21 cellular contexts compared by ENCODE assay signal in the genomic region with DNA sequence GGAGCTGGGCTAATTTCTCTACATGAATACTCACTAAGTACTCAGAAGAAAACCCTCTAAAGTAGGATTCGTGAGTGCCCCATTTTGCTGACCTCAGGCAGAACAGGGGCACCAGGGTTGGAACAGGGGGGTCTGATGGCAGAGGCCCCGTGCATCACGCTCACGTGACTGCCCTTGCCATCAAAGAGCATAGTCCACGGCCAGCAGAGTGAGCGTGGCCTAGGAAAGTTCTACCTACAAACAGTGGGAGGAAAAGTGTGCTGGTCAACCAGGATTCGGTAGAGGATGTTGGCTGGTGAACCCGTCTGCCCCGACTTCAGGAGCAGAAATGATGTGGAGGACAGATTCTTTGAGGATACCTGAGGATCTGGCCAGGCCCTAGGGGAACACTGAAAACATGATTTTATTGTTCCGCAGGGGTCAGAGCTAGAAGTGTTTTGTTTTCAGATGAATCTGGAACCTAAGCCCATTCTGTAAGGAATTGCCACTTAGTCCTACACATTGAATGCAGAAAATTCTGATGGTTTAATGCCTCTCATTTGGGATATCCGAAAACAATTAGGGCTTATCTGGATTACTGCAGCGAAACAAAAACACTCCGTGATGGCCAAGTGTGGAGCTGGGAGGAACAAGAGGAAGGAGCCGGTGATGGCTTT.
DNase-seq lines count a peak whose midpoint lies in the region; TF ChIP-seq lines count a peak whose summit lies in the region.
"Had no signal": no experiment of that assay in that cellular context is flagged by ENCODE, and none has a peak within 500 bp of the region (broad histone marks: within the 10 kb centered on the region; RNA-seq: fewer than 3 reads in every experiment).

No MANE protein-coding gene starts in this region.

- intact Hi-C loops in activated T-helper 1 cell treated with anti-CD3 and anti-CD28 coated beads, Interleukin-12 subunit alpha, Interleukin-12 subunit beta, Interleukin-2, Interleukin-4 antibody, amounts not matched to agents 30 ng/mL and 10 ng/mL and 1 ng/mL, durations not matched to agents 14 hours and 24 hours and 36 hours (cut with micrococcal nuclease), result no loop called here

- H3K79me1 ChIP-seq in trophoblast cell (ENCODE audit: low read length), result no peaks in the 10 kb centered on the region

- H3K27ac ChIP-seq in hepatocyte (peak overlapping the region; percentile 97), trophoblast cell (ENCODE audit: low read depth, low read length) (no peak overlapping the region)
- H3K27ac ChIP-seq: heart left ventricle, lower lobe of right lung, suprapubic skin had no signal

- H3K4me3 Mint-ChIP-seq in activated T-helper 1 cell treated with anti-CD3 and anti-CD28 coated beads, Interleukin-12 subunit alpha, Interleukin-12 subunit beta, Interleukin-2, Interleukin-4 antibody, amounts not matched to agents 30 ng/mL and 10 ng/mL and 1 ng/mL, durations not matched to agents 14 hours and 24 hours and 36 hours, result no peak overlapping the region
- H3K4me3 Mint-ChIP-seq: natural killer cell had no signal

- H4K20me1 ChIP-seq in hepatocyte (ENCODE audit: insufficient read depth, poor library complexity, severe bottlenecking), result no peaks in the 10 kb centered on the region

- no peak overlapping the region for H3K23ac ChIP-seq in trophoblast cell (ENCODE audit: low read length)

- DNase-seq in HK-2 (ENCODE audit: unreplicated experiment) (peak; percentile 9), SW480 (ENCODE audit: low spot score) (peak; percentile 33), hepatocyte (ENCODE audit: low spot score) (no peak), trophoblast cell (no peak), AG08395 (ENCODE audit: low spot score) (no peak), MV-4-11 (lab: John Stamatoyannopoulos, UW) (no peak), HEK293T (ENCODE audit: extremely low spot score) (no peak)
- DNase-seq in activated T-helper 1 cell treated with anti-CD3 and anti-CD28 coated beads, Interleukin-12 subunit alpha, Interleukin-12 subunit beta, Interleukin-2, Interleukin-4 antibody, amounts not matched to agents 30 ng/mL and 10 ng/mL and 1 ng/mL, durations not matched to agents 14 hours and 24 hours and 36 hours (ENCODE audit: low spot score), result no peak
- DNase-seq: activated CD4-positive, alpha-beta T cell treated with anti-CD3 and anti-CD28 coated beads for 4 hours; activated naive CD4-positive, alpha-beta T cell; anterior cingulate cortex; cerebellar nuclear complex; effector memory CD4-positive, alpha-beta T cell; heart left ventricle; KBM-7; lower lobe of right lung; natural killer cell; NCI-H2029; stimulated activated CD8-positive, alpha-beta memory T cell treated with anti-CD3 and anti-CD28 coated beads, Interleukin-4, amount 100 ng/mL, for 48 hours had no signal

- H3K4me1 Mint-ChIP-seq in activated T-helper 1 cell treated with anti-CD3 and anti-CD28 coated beads, Interleukin-12 subunit alpha, Interleukin-12 subunit beta, Interleukin-2, Interleukin-4 antibody, amounts not matched to agents 30 ng/mL and 10 ng/mL and 1 ng/mL, durations not matched to agents 14 hours and 24 hours and 36 hours (ENCODE audit: low read depth), result no peaks in the 10 kb centered on the region
- H3K4me1 Mint-ChIP-seq: natural killer cell had no signal

- no peak overlapping the region for H2BK5ac ChIP-seq in trophoblast cell (ENCODE audit: low read depth, low read length, poor library complexity)

- no peaks in the 10 kb centered on the region for H3K36me3 Mint-ChIP-seq in activated T-helper 1 cell treated with anti-CD3 and anti-CD28 coated beads, Interleukin-12 subunit alpha, Interleukin-12 subunit beta, Interleukin-2, Interleukin-4 antibody, amounts not matched to agents 30 ng/mL and 10 ng/mL and 1 ng/mL, durations not matched to agents 14 hours and 24 hours and 36 hours (ENCODE audit: low read depth)
- H3K36me3 Mint-ChIP-seq: natural killer cell had no signal

- no peak overlapping the region for H3K14ac ChIP-seq in trophoblast cell (ENCODE audit: low read length)

- H3K27me3 Mint-ChIP-seq in activated T-helper 1 cell treated with anti-CD3 and anti-CD28 coated beads, Interleukin-12 subunit alpha, Interleukin-12 subunit beta, Interleukin-2, Interleukin-4 antibody, amounts not matched to agents 30 ng/mL and 10 ng/mL and 1 ng/mL, durations not matched to agents 14 hours and 24 hours and 36 hours (ENCODE audit: insufficient read depth), result peaks cover 3% of the 10 kb centered on the region

- H4K91ac ChIP-seq in trophoblast cell (ENCODE audit: low read depth, low read length), result no peak overlapping the region

- no peak overlapping the region for H2BK120ac ChIP-seq in trophoblast cell (ENCODE audit: insufficient read depth, low read length, poor library complexity)

- no peaks in the 10 kb centered on the region for H3K9me3 ChIP-seq in hepatocyte (ENCODE audit: low read depth)
- H3K9me3 ChIP-seq in trophoblast cell (ENCODE audit: insufficient read depth, low read depth, low read length), result peaks cover 15% of the 10 kb centered on the region
- H3K9me3 ChIP-seq: lower lobe of right lung, suprapubic skin had no signal

- H3K4me3 ChIP-seq in hepatocyte (no peak overlapping the region), trophoblast cell (ENCODE audit: low read depth, low read length) (no peak overlapping the region)
- H3K4me3 ChIP-seq: heart left ventricle, lower lobe of right lung, suprapubic skin had no signal

- no peak overlapping the region for H4K8ac ChIP-seq in trophoblast cell (ENCODE audit: low read depth, low read length)

- no peak overlapping the region for H3K27ac Mint-ChIP-seq in activated T-helper 1 cell treated with anti-CD3 and anti-CD28 coated beads, Interleukin-12 subunit alpha, Interleukin-12 subunit beta, Interleukin-2, Interleukin-4 antibody, amounts not matched to agents 30 ng/mL and 10 ng/mL and 1 ng/mL, durations not matched to agents 14 hours and 24 hours and 36 hours
- H3K27ac Mint-ChIP-seq: natural killer cell, progenitor cell of endocrine pancreas had no signal

- H2AFZ ChIP-seq in hepatocyte (no peak overlapping the region), trophoblast cell (ENCODE audit: insufficient read depth, low read length, poor library complexity) (no peak overlapping the region)

- no peaks in the 10 kb centered on the region for H3K9me3 Mint-ChIP-seq in activated T-helper 1 cell treated with anti-CD3 and anti-CD28 coated beads, Interleukin-12 subunit alpha, Interleukin-12 subunit beta, Interleukin-2, Interleukin-4 antibody, amounts not matched to agents 30 ng/mL and 10 ng/mL and 1 ng/mL, durations not matched to agents 14 hours and 24 hours and 36 hours

- H3K4me2 ChIP-seq in hepatocyte (no peak overlapping the region), trophoblast cell (ENCODE audit: low read length) (peak overlapping the region; percentile 10)

- no peak overlapping the region for H4K12ac ChIP-seq in trophoblast cell (ENCODE audit: low read depth, low read length)

- POLR2A ChIA-PET in HEK293T (lab: Yijun Ruan, JAX), result no interaction called here

- H2BK12ac ChIP-seq in trophoblast cell (ENCODE audit: low read length), result no peak overlapping the region

- H2AK5ac ChIP-seq in trophoblast cell (ENCODE audit: low read length), result no peak overlapping the region

- H3K9me2 ChIP-seq in hepatocyte (replicated peaks; ENCODE audit: insufficient read depth), result no peaks in the 10 kb centered on the region

- H3K79me2 ChIP-seq in hepatocyte (no peaks in the 10 kb centered on the region), trophoblast cell (ENCODE audit: control insufficient read depth, insufficient read depth, low read length, poor library complexity) (no peaks in the 10 kb centered on the region)

- 87% methylated on average over 14 of the region's 14 CpGs for WGBS in hepatocyte (ENCODE audit: low lambda C conversion rate, missing lambda C conversion rate)
- WGBS in trophoblast cell (ENCODE audit: extremely low coverage, insufficient coverage, insufficient read length), result no CpG with 5 or more reads among the region's 14 CpGs

- H3K18ac ChIP-seq in trophoblast cell (ENCODE audit: low read length), result no peak overlapping the region

- no peak overlapping the region for H3K9ac ChIP-seq in trophoblast cell (ENCODE audit: low read length)

- no peak for TF ChIP-seq CTCF in hepatocyte (IDR thresholded peaks at IDR 0.05; ENCODE audit: poor library complexity)

- H3K27me3 ChIP-seq in hepatocyte (no peaks in the 10 kb centered on the region), trophoblast cell (ENCODE audit: insufficient read depth, low read length) (no peaks in the 10 kb centered on the region)
- H3K27me3 ChIP-seq: suprapubic skin had no signal

- CTCF ChIA-PET in HEK293T (lab: Yijun Ruan, JAX), result no interaction called here

- H3K4ac ChIP-seq in trophoblast cell (ENCODE audit: low read depth, low read length), result no peak overlapping the region

- H3K36me3 ChIP-seq in hepatocyte (replicated peaks; ENCODE audit: insufficient read depth, low read depth) (no peaks in the 10 kb centered on the region), trophoblast cell (ENCODE audit: control insufficient read depth in 1 of 2, insufficient read depth in 2 of 2, low read length in 2 of 2) (no peaks in the 10 kb centered on the region)
- H3K36me3 ChIP-seq: heart left ventricle, lower lobe of right lung, suprapubic skin had no signal

- H3K4me1 ChIP-seq in hepatocyte (ENCODE audit: insufficient read depth) (peaks cover 22% of the 10 kb centered on the region), trophoblast cell (ENCODE audit: control insufficient read depth in 1 of 2, insufficient read depth in 2 of 2, low read length in 2 of 2) (peaks cover 0 to 9% of the 10 kb centered on the region in 2 experiments)
- H3K4me1 ChIP-seq: heart left ventricle, lower lobe of right lung, suprapubic skin had no signal

TF ChIP-seq in HEK293T, 16 proteins besides CTCF, POLR2A, EP300 and RAD21:
- no peak for TF ChIP-seq ZNF384 (IDR thresholded peaks at IDR 0.05)

Comparison
In these comparisons a context has a peak if more than half of its experiments do, and no peak if none do; other contexts are left out.
1. DNase-seq: peak in HK-2 (single experiment) and SW480 (single experiment); none in hepatocyte (single experiment), trophoblast cell (0 of 2), AG08395 (single experiment), MV-4-11 (single experiment), HEK293T (single experiment) and activated T-helper 1 cell treated with anti-CD3 and anti-CD28 coated beads, Interleukin-12 subunit alpha, Interleukin-12 subunit beta, Interleukin-2, Interleukin-4 antibody, amounts not matched to agents 30 ng/mL and 10 ng/mL and 1 ng/mL, durations not matched to agents 14 hours and 24 hours and 36 hours (single experiment).